Comparison of ENCODE assay signal across 1 cellular context in genomic region chr12:122265931-122266771, GRCh38.
A peak's percentile ranks its signal among the peaks of the same experiment; 100 is the strongest.
TF ChIP-seq lines count a peak whose summit lies in the region.

Gene VPS33A (minus strand): TSS chr12:122266494. CDS start chr12:122266408, 86 bp downstream.

TF ChIP-seq in GM12878, 131 proteins besides CTCF, POLR2A, EP300 and RAD21 (continued from another document and continues in another):
- TF ChIP-seq PRDM15 (CRISPR knock-in tag; IDR thresholded peaks at IDR 0.05) (peak; percentile 96), MYC (IDR thresholded peaks at IDR 0.05; ENCODE audit: insufficient read depth, insufficient read length, insufficient replicate concordance, low read length, severe bottlenecking) (peak; percentile 31), ASH2L (IDR thresholded peaks at IDR 0.05; ENCODE audit: borderline replicate concordance, low read depth) (no peak), GATAD2B (conservative IDR thresholded peaks at IDR 0.05; ENCODE audit: low read depth) (peak; percentile 80), HDGF (IDR thresholded peaks at IDR 0.05) (peak; percentile 90), NFXL1 (IDR thresholded peaks at IDR 0.05; ENCODE audit: borderline replicate concordance) (no peak), MTA2 (IDR thresholded peaks at IDR 0.05; ENCODE audit: low read depth) (no peak), ELK1 (IDR thresholded peaks at IDR 0.05; ENCODE audit: low read depth, low read length) (0 out of 2 replicates have a peak, but pooled peaks have one; percentile 48), CBX5 (IDR thresholded peaks at IDR 0.05; ENCODE audit: low read depth) (peak; percentile 15; the same call in 1 of the 2 replicates), MEF2B (IDR thresholded peaks at IDR 0.05; ENCODE audit: partially characterized antibody, poor library complexity, severe bottlenecking) (peak; percentile 71), ZNF384 (IDR thresholded peaks at IDR 0.05; ENCODE audit: borderline replicate concordance, low read depth, low read length) (no peak; the same call in 1 of the 2 replicates), E2F8 (IDR thresholded peaks at IDR 0.05; ENCODE audit: low read depth, partially characterized antibody) (peak; percentile 79), TCF12 (IDR thresholded peaks at IDR 0.05; ENCODE audit: low read depth, low read length) (peak; percentile 76), SMAD5 (IDR thresholded peaks at IDR 0.05; ENCODE audit: low read depth) (no peak; the same call in 1 of the 2 replicates), STAT1 (conservative IDR thresholded peaks at IDR 0.05) (0 out of 2 replicates have a peak, but pooled peaks have one; percentile 88), KAT2A (conservative IDR thresholded peaks at IDR 0.05; ENCODE audit: control insufficient read depth, low read depth, low read length) (no peak), BCL3 (IDR thresholded peaks at IDR 0.05; ENCODE audit: borderline replicate concordance, insufficient read depth, low read depth, low read length, poor library complexity, severe bottlenecking) (peak; percentile 72), KLF5 (IDR thresholded peaks at IDR 0.05; ENCODE audit: partially characterized antibody) (no peak), SREBF1 (IDR thresholded peaks at IDR 0.05; ENCODE audit: low read length) (peak; percentile 31; the same call in 1 of the 2 replicates), ZNF274 (IDR thresholded peaks at IDR 0.05; ENCODE audit: insufficient read depth, insufficient read length) (no peak), CEBPB (IDR thresholded peaks at IDR 0.05; ENCODE audit: borderline replicate concordance in 1 of 2, low read depth in 2 of 2, low read length in 2 of 2) (no peak), POU2F2 (IDR thresholded peaks at IDR 0.05; ENCODE audit: borderline replicate concordance, low read depth, low read length) (peak; percentile 87), PAX8 (IDR thresholded peaks at IDR 0.05) (no peak), IRF4 (IDR thresholded peaks at IDR 0.05; ENCODE audit: low read depth, low read length) (peak; percentile 78; the same call in 1 of the 2 replicates), EZH2 (IDR thresholded peaks at IDR 0.05; ENCODE audit: borderline replicate concordance, control insufficient read depth, low read depth, low read length) (no peak), ESRRA (IDR thresholded peaks at IDR 0.05; ENCODE audit: low read length) (no peak; the same call in 1 of the 2 replicates), MTA3 (IDR thresholded peaks at IDR 0.05; ENCODE audit: borderline replicate concordance, low read length) (0 out of 2 replicates have a peak, but pooled peaks have one; percentile 48), E4F1 (IDR thresholded peaks at IDR 0.05; ENCODE audit: borderline replicate concordance, partially characterized antibody) (peak; percentile 95), ZBTB33 (IDR thresholded peaks at IDR 0.05) (0 out of 2 replicates have a peak, but pooled peaks have one; percentile 69), IRF5 (IDR thresholded peaks at IDR 0.05; ENCODE audit: borderline replicate concordance) (no peak), EED (IDR thresholded peaks at IDR 0.05; ENCODE audit: low read depth) (no peak), KDM1A (IDR thresholded peaks at IDR 0.05; ENCODE audit: borderline replicate concordance) (no peak), POLR2AphosphoS5 (IDR thresholded peaks at IDR 0.05; ENCODE audit: low read length) (peak; percentile 91), RB1 (IDR thresholded peaks at IDR 0.05; ENCODE audit: borderline replicate concordance) (peak; percentile 86; the same call in 1 of the 2 replicates), YY1 (IDR thresholded peaks at IDR 0.05; ENCODE audit: low read depth, low read length) (peak; percentile 95), RELB (IDR thresholded peaks at IDR 0.05; ENCODE audit: low read depth) (peak; percentile 100), MLLT1 (IDR thresholded peaks at IDR 0.05) (no peak; the same call in none of the 2 replicates), BCL11A (IDR thresholded peaks at IDR 0.05; ENCODE audit: low read depth, low read length) (no peak), SRF (IDR thresholded peaks at IDR 0.05; ENCODE audit: low read depth in 2 of 2, low read length in 2 of 2) (peak in 1 of 2 experiments; percentile 79; a peak in 2 of 4 replicates), TAF1 (IDR thresholded peaks at IDR 0.05; ENCODE audit: borderline replicate concordance, low read depth, low read length) (peak; percentile 86), HDAC2 (IDR thresholded peaks at IDR 0.05) (peak; percentile 75), NFYA (IDR thresholded peaks at IDR 0.05; ENCODE audit: borderline replicate concordance, low read depth, low read length) (no peak), TBL1XR1 (IDR thresholded peaks at IDR 0.05; ENCODE audit: low read depth, low read length) (peak; percentile 90), FOXM1 (IDR thresholded peaks at IDR 0.05; ENCODE audit: low read depth, low read length) (no peak), CREM (IDR thresholded peaks at IDR 0.05; ENCODE audit: low read depth) (peak; percentile 85; the same call in 1 of the 2 replicates)
